Comparison of ENCODE assay signal across 8 cellular contexts in genomic region chr2:237744613-237745249, GRCh38. TPM values are rescaled to one million over a fixed set of nuclear protein-coding genes. Genes with fewer than 3 reads are reported as not detected.
A peak's percentile ranks its signal among the peaks of the same experiment; 100 is the strongest.
DNase-seq lines count a peak whose midpoint lies in the region; ATAC-seq and TF ChIP-seq lines count a peak whose summit lies in the region.

No MANE protein-coding gene starts in this region.

- no peaks in the 10 kb centered on the region for H3K9me3 Mint-ChIP-seq in activated CD8-positive, alpha-beta T cell treated with anti-CD3 and anti-CD28 coated beads, Interleukin-2, amount 10 ng/mL, durations not matched to agents 7 days and 5 days (ENCODE audit: insufficient read depth)
- H3K9me3 Mint-ChIP-seq in memory B cell = no peaks in the 10 kb centered on the region

- POLR2A ChIA-PET in activated CD8-positive, alpha-beta T cell treated with anti-CD3 and anti-CD28 coated beads, Interleukin-2, amount 10 ng/mL, durations not matched to agents 7 days and 5 days (lab: Charles Lee) = interaction anchor here (0.9 kb wide), 1 partner anchor 52 kb away, joined by 3 read pairs; no protein-coding TSS in a partner anchor

- H3K36me3 Mint-ChIP-seq in activated CD8-positive, alpha-beta T cell treated with anti-CD3 and anti-CD28 coated beads, Interleukin-2, amount 10 ng/mL, durations not matched to agents 7 days and 5 days (ENCODE audit: low read depth) = peaks cover 46% of the 10 kb centered on the region
- peaks cover 17% of the 10 kb centered on the region for H3K36me3 Mint-ChIP-seq in memory B cell

- TF ChIP-seq CTCF in dorsolateral prefrontal cortex (IDR thresholded peaks at IDR 0.05 in 54 of 56, conservative IDR thresholded peaks at IDR 0.05 in 2 of 56; ENCODE audit: low read depth in 1 of 56, partially characterized antibody in 56 of 56) = peak; percentile 90 to 100 (median 98)

- peak; percentile 84 for DNase-seq in CD1c-positive myeloid dendritic cell (ENCODE audit: extremely low spot score)
- DNase-seq in NCI-H460 (ENCODE audit: extremely low read depth, low read depth) = peak; percentile 57
- DNase-seq in activated CD8-positive, alpha-beta T cell treated with anti-CD3 and anti-CD28 coated beads, Interleukin-2, amount 10 ng/mL, durations not matched to agents 7 days and 5 days = peak; percentile 78
- peak; percentile 64 to 91 (median 82) for DNase-seq in dorsolateral prefrontal cortex
- DNase-seq in memory B cell (ENCODE audit: low spot score in 2 of 2) = peak; percentile 81 to 89
- peak; percentile 34 to 52 for DNase-seq in stimulated activated CD8-positive, alpha-beta memory T cell treated with anti-CD3 and anti-CD28 coated beads, Interleukin-15, amount 100 ng/mL, for 4 hours (ENCODE audit: low read depth in 2 of 2)

- H3K4me3 Mint-ChIP-seq in activated CD8-positive, alpha-beta T cell treated with anti-CD3 and anti-CD28 coated beads, Interleukin-2, amount 10 ng/mL, durations not matched to agents 7 days and 5 days = no peak overlapping the region
- H3K4me3 Mint-ChIP-seq in memory B cell = no peak overlapping the region

- ATAC-seq in GM21737 (IDR thresholded peaks at IDR 0.05; ENCODE audit: unreplicated experiment) = peak; percentile 50
- ATAC-seq in activated CD8-positive, alpha-beta T cell treated with anti-CD3 and anti-CD28 coated beads, Interleukin-2, amount 10 ng/mL, durations not matched to agents 7 days and 5 days = peak; percentile 84
- ATAC-seq in memory B cell (ENCODE audit: low read depth) = peak; percentile 88
- ATAC-seq in GM18498 (IDR thresholded peaks at IDR 0.05; ENCODE audit: unreplicated experiment) = no peak

- H3K4me3 ChIP-seq in dorsolateral prefrontal cortex = no peak overlapping the region

- H3K27me3 Mint-ChIP-seq in activated CD8-positive, alpha-beta T cell treated with anti-CD3 and anti-CD28 coated beads, Interleukin-2, amount 10 ng/mL, durations not matched to agents 7 days and 5 days (ENCODE audit: low read depth) = no peaks in the 10 kb centered on the region
- H3K27me3 Mint-ChIP-seq in memory B cell = no peaks in the 10 kb centered on the region

- H3K4me1 Mint-ChIP-seq in activated CD8-positive, alpha-beta T cell treated with anti-CD3 and anti-CD28 coated beads, Interleukin-2, amount 10 ng/mL, durations not matched to agents 7 days and 5 days (ENCODE audit: low read depth) = peaks cover 24% of the 10 kb centered on the region
- peaks cover 20% of the 10 kb centered on the region for H3K4me1 Mint-ChIP-seq in memory B cell

- H3K27ac ChIP-seq in dorsolateral prefrontal cortex = peak overlapping the region in 2 of 59 donors; percentile 2 to 17

- intact Hi-C loops in dorsolateral prefrontal cortex (cut with DNase I) = loop anchor here (1.0 to 10.0 kb wide), 5 partner anchors 70 to 232 kb away; no protein-coding TSS in a partner anchor

- H3K27ac Mint-ChIP-seq in activated CD8-positive, alpha-beta T cell treated with anti-CD3 and anti-CD28 coated beads, Interleukin-2, amount 10 ng/mL, durations not matched to agents 7 days and 5 days = peak overlapping the region; percentile 52
- peak overlapping the region; percentile 85 for H3K27ac Mint-ChIP-seq in memory B cell

- CTCF ChIA-PET in activated CD8-positive, alpha-beta T cell treated with anti-CD3 and anti-CD28 coated beads, Interleukin-2, amount 10 ng/mL, durations not matched to agents 7 days and 5 days (lab: Charles Lee) = interaction anchor here (0.7 to 8.3 kb wide), 40 partner anchors 9 to 336 kb away, joined by 3 to 172 read pairs (median 6); no protein-coding TSS in a partner anchor

- H3K27me3 ChIP-seq in dorsolateral prefrontal cortex = no peaks in the 10 kb centered on the region

RNA-seq across cellular contexts. Expression of gene RBM44, which starts 53.8 kb away (rescaled TPM):
- total RNA-seq in NCI-H460 (2014; rRNA removed; shearing (Covaris generic)) = 0.20 and 0.32 TPM in 2 replicates
- 0.13 and 0.81 TPM in 2 replicates for polyA plus RNA-seq in NCI-H460 (2014; cell fraction: nucleus; rRNA removed)
- total RNA-seq in activated CD8-positive, alpha-beta T cell treated with anti-CD3 and anti-CD28 coated beads, Interleukin-2, amount 10 ng/mL, durations not matched to agents 7 days and 5 days = under 1 TPM; 0.37 to 0.73 TPM
- total RNA-seq in dorsolateral prefrontal cortex = 1 to 10 TPM in 26 of 120 experiments, under 1 TPM in 93, not detected in 1; 0.11 to 9.7 (median 0.60) TPM
